Comparison of ENCODE assay signal across 13 cellular contexts in the genomic region with DNA sequence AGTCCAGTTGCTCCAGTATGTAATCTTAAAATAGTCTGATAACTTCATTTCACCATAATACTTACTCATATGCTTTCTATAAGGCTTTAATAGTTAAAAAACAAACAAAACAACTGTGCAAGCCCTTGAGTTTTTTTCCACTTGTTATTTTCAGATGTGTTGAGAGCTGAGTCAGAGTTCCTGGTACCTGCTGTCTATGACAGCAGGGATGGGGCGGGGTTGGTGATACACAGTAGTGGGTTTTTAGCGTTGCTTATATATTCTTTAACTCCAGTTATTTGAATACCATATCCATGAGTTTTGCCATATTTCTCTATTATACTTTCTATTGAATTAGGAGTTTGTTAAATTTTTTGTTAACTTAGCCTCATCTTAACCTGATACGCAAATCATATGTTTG. TPM values are rescaled to one million over a fixed set of nuclear protein-coding genes. Genes with fewer than 3 reads are reported as not detected.
DNase-seq lines count a peak whose midpoint lies in the region; ATAC-seq and TF ChIP-seq lines count a peak whose summit lies in the region.
"Had no signal": no experiment of that assay in that cellular context is flagged by ENCODE, and none has a peak within 500 bp of the region (broad histone marks: within the 10 kb centered on the region; RNA-seq: fewer than 3 reads in every experiment).

No MANE protein-coding gene starts in this region.

- peaks cover 12% of the 10 kb centered on the region for H3F3A ChIP-seq in PC-9 (ENCODE audit: insufficient read depth, low read depth)

- no peaks in the 10 kb centered on the region for H3K9me3 ChIP-seq in PC-9 (ENCODE audit: insufficient read depth, low read depth)
- H3K9me3 ChIP-seq: testis had no signal

- H3K36me3 ChIP-seq in PC-9 (ENCODE audit: low read depth): peaks cover 16% of the 10 kb centered on the region

- H3K27ac Mint-ChIP-seq in activated naive CD8-positive, alpha-beta T cell treated with anti-CD3 and anti-CD28 coated beads, Interleukin-2, amount 50 U/mL, for 24 hours: peak overlapping the region; percentile 85

- no peaks in the 10 kb centered on the region for H3K27me3 ChIP-seq in PC-9 (ENCODE audit: insufficient read depth, low read depth)
- H3K27me3 ChIP-seq: testis had no signal

- POLR2A ChIA-PET in PC-9 (lab: Charles Lee; ENCODE audit: unreplicated experiment): no interaction called here

- H3K27ac ChIP-seq in PC-9: peak overlapping the region; percentile 40; the same call in 1 of the 2 replicates
- H3K27ac ChIP-seq: C4-2B, skin epidermis, testis had no signal

- CTCF ChIA-PET in PC-9 (lab: Charles Lee): no interaction called here

- no peak overlapping the region for H3K4me3 ChIP-seq in PC-9
- H3K4me3 ChIP-seq: skin epidermis, testis had no signal

- H4K20me1 ChIP-seq in PC-9 (ENCODE audit: insufficient read depth): peaks cover 59% of the 10 kb centered on the region

- no peak overlapping the region for H2AFZ ChIP-seq in PC-9

- TF ChIP-seq CTCF in PC-9 (conservative IDR thresholded peaks at IDR 0.05): no peak

- ATAC-seq in activated naive CD8-positive, alpha-beta T cell treated with anti-CD3 and anti-CD28 coated beads, Interleukin-2, amount 50 U/mL, for 24 hours: peak; percentile 25
- ATAC-seq in HG03432 (IDR thresholded peaks at IDR 0.05; ENCODE audit: unreplicated experiment): no peak
- ATAC-seq in GM21390 (IDR thresholded peaks at IDR 0.05; ENCODE audit: unreplicated experiment): no peak
- ATAC-seq in HG03521 (IDR thresholded peaks at IDR 0.05; ENCODE audit: unreplicated experiment): no peak

- DNase-seq in Caki2 (ENCODE audit: low read depth): peak; percentile 18
- DNase-seq in PC-9: peak in 1 of 2 experiments; percentile 75
- peak; percentile 31 for DNase-seq in activated naive CD8-positive, alpha-beta T cell treated with anti-CD3 and anti-CD28 coated beads, Interleukin-2, amount 50 U/mL, for 24 hours
- DNase-seq in renal cortical epithelial cell (ENCODE audit: low read depth): peak; percentile 12
- no peak for DNase-seq in ecto neural progenitor cell (ENCODE audit: low spot score)
- DNase-seq: hippocampal formation, NCI-H2029, testis had no signal

- no peaks in the 10 kb centered on the region for H3K9me2 ChIP-seq in PC-9 (ENCODE audit: insufficient read depth)

- intact Hi-C loops in PC-9 (cut with micrococcal nuclease; ENCODE audit: unreplicated experiment): no loop called here

- H3K4me1 ChIP-seq in PC-9 (replicated peaks; ENCODE audit: insufficient read depth): peaks cover 21% of the 10 kb centered on the region

- peak overlapping the region; percentile 19 for H3K4me3 Mint-ChIP-seq in activated naive CD8-positive, alpha-beta T cell treated with anti-CD3 and anti-CD28 coated beads, Interleukin-2, amount 50 U/mL, for 24 hours

- no peaks in the 10 kb centered on the region for H3K27me3 Mint-ChIP-seq in activated naive CD8-positive, alpha-beta T cell treated with anti-CD3 and anti-CD28 coated beads, Interleukin-2, amount 50 U/mL, for 24 hours

- in situ Hi-C loops in Caki2 (cut with HindIII; ENCODE audit: low pct_unique_long_range_greater_than_20kb, low sequenced_read_pairs): no loop called here

- BruUV-seq in PC-9 (replicated peaks; lab: Mats Ljungman, UMichigan): no TSS peak

- H3K4me1 Mint-ChIP-seq in activated naive CD8-positive, alpha-beta T cell treated with anti-CD3 and anti-CD28 coated beads, Interleukin-2, amount 50 U/mL, for 24 hours: peaks cover 43% of the 10 kb centered on the region

- H3K79me2 ChIP-seq in PC-9 (ENCODE audit: low read depth): peaks cover 73% of the 10 kb centered on the region

- H3K9me3 Mint-ChIP-seq in activated naive CD8-positive, alpha-beta T cell treated with anti-CD3 and anti-CD28 coated beads, Interleukin-2, amount 50 U/mL, for 24 hours: no peaks in the 10 kb centered on the region

- H3K4me2 ChIP-seq in PC-9: no peak overlapping the region

- peaks cover 12% of the 10 kb centered on the region for H3K36me3 Mint-ChIP-seq in activated naive CD8-positive, alpha-beta T cell treated with anti-CD3 and anti-CD28 coated beads, Interleukin-2, amount 50 U/mL, for 24 hours (ENCODE audit: low read depth)

RNA-seq across cellular contexts. Expression of a gene that starts 5.0 kb away (rescaled TPM):
- total RNA-seq in Caki2 (2014; rRNA removed; shearing (Covaris generic); ENCODE audit: low replicate concordance): 27.8 and 34.6 TPM in 2 replicates
- total RNA-seq in PC-9 (2021) (28.1 and 31.0 TPM in 2 replicates), renal cortical epithelial cell (43.2 and 82.5 TPM in 2 replicates)
